ENCODE assay signal across 8 cellular contexts in the genomic region with DNA sequence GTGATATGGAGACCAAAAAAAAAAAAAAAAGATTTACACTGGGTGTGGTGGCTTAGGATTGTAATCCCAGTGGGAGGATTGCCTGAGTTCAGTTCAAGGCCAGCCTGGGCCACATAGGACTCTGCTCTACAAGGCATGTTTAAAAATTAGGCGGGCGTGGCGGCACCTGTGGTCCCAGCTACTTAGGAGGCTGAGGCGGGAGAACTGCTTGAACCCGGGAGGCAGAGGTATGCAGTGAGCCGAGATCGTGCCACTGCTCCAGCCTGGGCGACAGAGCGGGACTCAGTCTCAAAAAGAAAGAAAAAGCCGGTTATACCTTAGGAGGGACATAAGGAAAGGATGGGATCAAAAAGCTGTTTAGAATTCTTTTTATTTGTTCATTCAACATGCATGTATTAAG. TPM values are rescaled to one million over a fixed set of nuclear protein-coding genes. Genes with fewer than 3 reads are reported as not detected.
DNase-seq lines count a peak whose midpoint lies in the region; ATAC-seq, FAIRE-seq and TF ChIP-seq lines count a peak whose summit lies in the region.

No MANE protein-coding gene starts in this region.

- TF ChIP-seq RAD21 in A549 (conservative IDR thresholded peaks at IDR 0.05 in 1 of 2, IDR thresholded peaks at IDR 0.05 in 1 of 2), result no peak

- POLR2A ChIA-PET in A549 (lab: Yijun Ruan, JAX), result interaction anchor here (0.7 kb wide), 2 partner anchors 55 to 1106 kb away, joined by 5 read pairs; no protein-coding TSS in a partner anchor

- ATAC-seq in A549, result peak in 1 of 2 experiments; percentile 7; a peak in 2 of 6 replicates

- peak overlapping the region; percentile 74 to 85 for H3K27ac ChIP-seq in A549
- no peak overlapping the region for H3K27ac ChIP-seq in mucosa of rectum (ENCODE audit: low read depth in 2 of 2, low read length in 2 of 2)
- no peak overlapping the region for H3K27ac ChIP-seq in ovary

- no peak for DNase-seq in A549 (ENCODE audit: low read depth in 1 of 2, low spot score in 1 of 2)
- DNase-seq in H7, result no peak
- peak; percentile 41 for DNase-seq in bronchial epithelial cell (ENCODE audit: low read depth)
- DNase-seq in ovary, result no peak
- no peak for DNase-seq in NCI-H526 (lab: John Stamatoyannopoulos, UW)
- DNase-seq in frontal cortex (ENCODE audit: low spot score in 2 of 2), result no peak
- DNase-seq in NCI-H2107 treated with DMSO at 0.1 percent for 48 hours (lab: John Stamatoyannopoulos, UW; ENCODE audit: unreplicated experiment), result no peak

- intact Hi-C loops in ovary (cut with DNase I), result no loop called here

- TF ChIP-seq CTCF in A549 (IDR thresholded peaks at IDR 0.05) (no peak), bronchial epithelial cell (IDR thresholded peaks at IDR 0.05; ENCODE audit: insufficient read depth, low read length, severe bottlenecking) (no peak), ovary (IDR thresholded peaks at IDR 0.05) (no peak)

- H3K27me3 ChIP-seq in H7 (ENCODE audit: control insufficient read depth, insufficient read depth, low read length), result peaks cover 13% of the 10 kb centered on the region
- H3K27me3 ChIP-seq in bronchial epithelial cell (ENCODE audit: control insufficient read depth, insufficient read depth, low read length), result no peaks in the 10 kb centered on the region
- no peaks in the 10 kb centered on the region for H3K27me3 ChIP-seq in mucosa of rectum (ENCODE audit: control insufficient read depth in 2 of 2, insufficient read depth in 2 of 2, low read length in 2 of 2)
- H3K27me3 ChIP-seq in ovary, result no peaks in the 10 kb centered on the region

- H3K4me1 ChIP-seq in A549, result peaks cover 9% of the 10 kb centered on the region; the same call in 2 of the 3 replicates
- peaks cover 10 to 12% of the 10 kb centered on the region in 2 donors for H3K4me1 ChIP-seq in mucosa of rectum (ENCODE audit: control insufficient read depth in 2 of 2, insufficient read depth in 2 of 2, low read length in 2 of 2)
- H3K4me1 ChIP-seq in ovary (ENCODE audit: insufficient read depth), result no peaks in the 10 kb centered on the region

- no peak for FAIRE-seq in A549 (lab: Jason Lieb, UNC)
- FAIRE-seq in bronchial epithelial cell (lab: Jason Lieb, UNC), result no peak
- FAIRE-seq in frontal cortex (lab: Jason Lieb, UNC), result no peak

- WGBS in A549 (ENCODE audit: missing lambda C conversion rate), result 93% methylated on average over 10 of the region's 10 CpGs
- 55 to 60% (median 59%) methylated on average over 10 of the region's 10 CpGs for WGBS in ovary, 3 donors

- TF ChIP-seq POLR2A in A549 (IDR thresholded peaks at IDR 0.05; ENCODE audit: low read length), result no peak
- TF ChIP-seq POLR2A in ovary (IDR thresholded peaks at IDR 0.05), result no peak

- no peaks in the 10 kb centered on the region for H3K9me3 ChIP-seq in A549
- no peaks in the 10 kb centered on the region for H3K9me3 ChIP-seq in mucosa of rectum (ENCODE audit: control insufficient read depth in 2 of 2, low read length in 2 of 2)
- no peaks in the 10 kb centered on the region for H3K9me3 ChIP-seq in ovary

- CTCF ChIA-PET in A549 (lab: Yijun Ruan, JAX), result interaction anchor here (0.6 to 4.3 kb wide), 6 partner anchors 9 to 336 kb away, joined by 3 to 22 read pairs (median 9); no protein-coding TSS in a partner anchor

- no peak for TF ChIP-seq EP300 in A549 (IDR thresholded peaks at IDR 0.05)
- no peak for TF ChIP-seq EP300 in ovary (IDR thresholded peaks at IDR 0.05)

- peak overlapping the region in 1 of 2 donors; percentile 18 for H3K9ac ChIP-seq in mucosa of rectum (ENCODE audit: low read depth in 1 of 2, low read length in 2 of 2)

- H3K36me3 ChIP-seq in H7 (replicated peaks; ENCODE audit: control insufficient read depth, insufficient read depth, low read length) (no peaks in the 10 kb centered on the region), bronchial epithelial cell (ENCODE audit: control insufficient read depth, insufficient read depth, low read length) (no peaks in the 10 kb centered on the region), mucosa of rectum (ENCODE audit: control insufficient read depth in 2 of 2, insufficient read depth in 2 of 2, low read length in 2 of 2) (peaks cover 3 to 5% of the 10 kb centered on the region in 2 donors), ovary (no peaks in the 10 kb centered on the region)

- H3K4me2 ChIP-seq in A549, result peak overlapping the region; percentile 79

- H3K4me3 ChIP-seq in A549, result peak overlapping the region; percentile 43
- H3K4me3 ChIP-seq in H7 (ENCODE audit: insufficient read depth, low read depth, low read length), result peak overlapping the region; percentile 47; the same call in 1 of the 2 replicates
- peak overlapping the region; percentile 45 for H3K4me3 ChIP-seq in bronchial epithelial cell (ENCODE audit: low read depth, low read length)
- H3K4me3 ChIP-seq in mucosa of rectum (ENCODE audit: low read length in 2 of 2), result peak overlapping the region; percentile 57 to 63
- H3K4me3 ChIP-seq in ovary, result no peak overlapping the region

TF ChIP-seq in A549, 52 proteins besides CTCF, POLR2A, EP300 and RAD21:
- TF ChIP-seq FOSL2 (IDR thresholded peaks at IDR 0.05), result no peak
- no peak for TF ChIP-seq FOSL2 (CRISPR knock-in tag; IDR thresholded peaks at IDR 0.05)
- TF ChIP-seq RFX5 (IDR thresholded peaks at IDR 0.05), result no peak
- no peak for TF ChIP-seq MYC (IDR thresholded peaks at IDR 0.05; ENCODE audit: borderline replicate concordance, low read length)
- TF ChIP-seq ESRRA (IDR thresholded peaks at IDR 0.05; ENCODE audit: borderline replicate concordance, low read length), result no peak
- TF ChIP-seq BHLHE40 (IDR thresholded peaks at IDR 0.05; ENCODE audit: low read depth, low read length), result no peak
- no peak for TF ChIP-seq ZC3H11A (IDR thresholded peaks at IDR 0.05)
- TF ChIP-seq TP53 (CRISPR knock-in tag; IDR thresholded peaks at IDR 0.05), result no peak
- no peak for TF ChIP-seq SMC3 (IDR thresholded peaks at IDR 0.05)

RNA-seq across cellular contexts. Expression of a gene that starts 0.7 kb away (rescaled TPM):
- polyA plus RNA-seq in A549 (2011; rRNA removed), result 0.17 and 0.49 TPM in 2 replicates
- polyA plus RNA-seq in A549 (2012; cell fraction: cytosol; rRNA removed), result 0.05 TPM in 1 of 2 replicates, not detected in the other
- 0.06 and 0.07 TPM in 2 replicates for polyA plus RNA-seq in A549 (2012; cell fraction: nucleus; rRNA removed)
- polyA plus RNA-seq in A549 (2017; fragmentation: RNase III; extraction: RNeasy Plus Mini Kit Qiagen cat#74134 plus additional on column Dnase treatment), result 0.14 to 0.34 TPM (median 0.24 TPM) in 3 replicates
- polyA minus RNA-seq in A549 (2011; rRNA and poly(A)+ RNA removed), result 0.24 and 0.50 TPM in 2 replicates
- total RNA-seq in H7 (2014; rRNA removed; shearing (Covaris generic)), result 0.28 TPM in 1 of 2 replicates, not detected in the other
- total RNA-seq in bronchial epithelial cell, result 0.79 and 1.4 TPM in 2 replicates
- 1 to 10 TPM in 4 of 7 donors, under 1 TPM in 3; 0.58 to 4.3 (median 1.8) TPM for total RNA-seq in ovary
- under 1 TPM; 0.13 to 0.53 TPM for polyA plus RNA-seq in ovary
- 0.82 TPM for total RNA-seq in frontal cortex

RNA-seq across cellular contexts. Expression of a gene that starts 58.3 kb away (rescaled TPM):
- polyA plus RNA-seq in A549 (2011; rRNA removed), result 119 and 188 TPM in 2 replicates
- 21.2 and 22.3 TPM in 2 replicates for polyA plus RNA-seq in A549 (2012; cell fraction: cytosol; rRNA removed)
- 13.8 and 16.9 TPM in 2 replicates for polyA plus RNA-seq in A549 (2012; cell fraction: nucleus; rRNA removed)
- polyA plus RNA-seq in A549 (2017; fragmentation: RNase III; extraction: RNeasy Plus Mini Kit Qiagen cat#74134 plus additional on column Dnase treatment), result 143 to 165 TPM (median 147 TPM) in 3 replicates
- polyA minus RNA-seq in A549 (2011; rRNA and poly(A)+ RNA removed), result 112 and 145 TPM in 2 replicates
- 67.6 and 71.1 TPM in 2 replicates for total RNA-seq in H7 (2014; rRNA removed; shearing (Covaris generic))
- total RNA-seq in bronchial epithelial cell, result 328 and 365 TPM in 2 replicates
- total RNA-seq in ovary, result 100 to 1,000 TPM; 229 to 421 (median 313) TPM
- polyA plus RNA-seq in ovary, result 10 to 100 TPM; 90.9 to 97.8 TPM
- total RNA-seq in frontal cortex, result 428 TPM

Comparison
In these comparisons a context has a peak if more than half of its experiments do, and no peak if none do; other contexts are left out.
1. H3K27ac ChIP-seq: peak in A549 (2 of 2); none in mucosa of rectum (0 of 2) and ovary (0 of 2).